In the genomic region with DNA sequence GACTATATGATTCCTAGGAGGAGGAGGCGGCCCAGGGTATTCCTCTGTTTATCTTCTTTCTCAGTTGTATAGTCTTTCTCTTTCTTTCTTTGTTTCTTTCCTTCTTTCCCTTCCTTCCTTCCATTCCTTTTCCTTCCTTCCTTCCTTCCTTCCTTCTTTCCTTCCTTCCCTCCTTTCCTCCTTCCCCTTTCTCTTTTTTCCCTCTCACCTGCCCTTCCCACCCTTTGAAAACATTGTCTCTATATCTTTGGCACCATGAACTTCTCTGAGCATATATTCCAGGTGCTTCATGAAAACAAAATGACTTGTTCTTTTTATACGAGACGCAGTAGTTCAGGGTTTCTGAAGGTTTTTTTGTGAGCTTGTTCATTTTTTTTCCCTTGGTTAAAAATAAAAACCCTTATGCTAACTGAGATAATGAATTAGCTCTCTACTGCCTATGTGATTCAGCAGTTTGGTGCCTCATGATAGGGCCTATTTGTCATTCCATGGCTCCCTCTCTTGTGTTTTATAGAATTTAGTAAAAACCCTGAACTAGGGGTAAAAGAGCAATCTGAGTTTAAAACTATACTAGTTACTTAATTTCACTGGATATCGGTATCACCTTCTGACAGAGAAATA, we compare ENCODE assay signal across 1 cellular context.
TF ChIP-seq lines count a peak whose summit lies in the region.

No MANE protein-coding gene starts in this region.

TF ChIP-seq in K562, 482 proteins besides CTCF, POLR2A, EP300 and RAD21 (continued from another document):
- TF ChIP-seq, protein P1, sequence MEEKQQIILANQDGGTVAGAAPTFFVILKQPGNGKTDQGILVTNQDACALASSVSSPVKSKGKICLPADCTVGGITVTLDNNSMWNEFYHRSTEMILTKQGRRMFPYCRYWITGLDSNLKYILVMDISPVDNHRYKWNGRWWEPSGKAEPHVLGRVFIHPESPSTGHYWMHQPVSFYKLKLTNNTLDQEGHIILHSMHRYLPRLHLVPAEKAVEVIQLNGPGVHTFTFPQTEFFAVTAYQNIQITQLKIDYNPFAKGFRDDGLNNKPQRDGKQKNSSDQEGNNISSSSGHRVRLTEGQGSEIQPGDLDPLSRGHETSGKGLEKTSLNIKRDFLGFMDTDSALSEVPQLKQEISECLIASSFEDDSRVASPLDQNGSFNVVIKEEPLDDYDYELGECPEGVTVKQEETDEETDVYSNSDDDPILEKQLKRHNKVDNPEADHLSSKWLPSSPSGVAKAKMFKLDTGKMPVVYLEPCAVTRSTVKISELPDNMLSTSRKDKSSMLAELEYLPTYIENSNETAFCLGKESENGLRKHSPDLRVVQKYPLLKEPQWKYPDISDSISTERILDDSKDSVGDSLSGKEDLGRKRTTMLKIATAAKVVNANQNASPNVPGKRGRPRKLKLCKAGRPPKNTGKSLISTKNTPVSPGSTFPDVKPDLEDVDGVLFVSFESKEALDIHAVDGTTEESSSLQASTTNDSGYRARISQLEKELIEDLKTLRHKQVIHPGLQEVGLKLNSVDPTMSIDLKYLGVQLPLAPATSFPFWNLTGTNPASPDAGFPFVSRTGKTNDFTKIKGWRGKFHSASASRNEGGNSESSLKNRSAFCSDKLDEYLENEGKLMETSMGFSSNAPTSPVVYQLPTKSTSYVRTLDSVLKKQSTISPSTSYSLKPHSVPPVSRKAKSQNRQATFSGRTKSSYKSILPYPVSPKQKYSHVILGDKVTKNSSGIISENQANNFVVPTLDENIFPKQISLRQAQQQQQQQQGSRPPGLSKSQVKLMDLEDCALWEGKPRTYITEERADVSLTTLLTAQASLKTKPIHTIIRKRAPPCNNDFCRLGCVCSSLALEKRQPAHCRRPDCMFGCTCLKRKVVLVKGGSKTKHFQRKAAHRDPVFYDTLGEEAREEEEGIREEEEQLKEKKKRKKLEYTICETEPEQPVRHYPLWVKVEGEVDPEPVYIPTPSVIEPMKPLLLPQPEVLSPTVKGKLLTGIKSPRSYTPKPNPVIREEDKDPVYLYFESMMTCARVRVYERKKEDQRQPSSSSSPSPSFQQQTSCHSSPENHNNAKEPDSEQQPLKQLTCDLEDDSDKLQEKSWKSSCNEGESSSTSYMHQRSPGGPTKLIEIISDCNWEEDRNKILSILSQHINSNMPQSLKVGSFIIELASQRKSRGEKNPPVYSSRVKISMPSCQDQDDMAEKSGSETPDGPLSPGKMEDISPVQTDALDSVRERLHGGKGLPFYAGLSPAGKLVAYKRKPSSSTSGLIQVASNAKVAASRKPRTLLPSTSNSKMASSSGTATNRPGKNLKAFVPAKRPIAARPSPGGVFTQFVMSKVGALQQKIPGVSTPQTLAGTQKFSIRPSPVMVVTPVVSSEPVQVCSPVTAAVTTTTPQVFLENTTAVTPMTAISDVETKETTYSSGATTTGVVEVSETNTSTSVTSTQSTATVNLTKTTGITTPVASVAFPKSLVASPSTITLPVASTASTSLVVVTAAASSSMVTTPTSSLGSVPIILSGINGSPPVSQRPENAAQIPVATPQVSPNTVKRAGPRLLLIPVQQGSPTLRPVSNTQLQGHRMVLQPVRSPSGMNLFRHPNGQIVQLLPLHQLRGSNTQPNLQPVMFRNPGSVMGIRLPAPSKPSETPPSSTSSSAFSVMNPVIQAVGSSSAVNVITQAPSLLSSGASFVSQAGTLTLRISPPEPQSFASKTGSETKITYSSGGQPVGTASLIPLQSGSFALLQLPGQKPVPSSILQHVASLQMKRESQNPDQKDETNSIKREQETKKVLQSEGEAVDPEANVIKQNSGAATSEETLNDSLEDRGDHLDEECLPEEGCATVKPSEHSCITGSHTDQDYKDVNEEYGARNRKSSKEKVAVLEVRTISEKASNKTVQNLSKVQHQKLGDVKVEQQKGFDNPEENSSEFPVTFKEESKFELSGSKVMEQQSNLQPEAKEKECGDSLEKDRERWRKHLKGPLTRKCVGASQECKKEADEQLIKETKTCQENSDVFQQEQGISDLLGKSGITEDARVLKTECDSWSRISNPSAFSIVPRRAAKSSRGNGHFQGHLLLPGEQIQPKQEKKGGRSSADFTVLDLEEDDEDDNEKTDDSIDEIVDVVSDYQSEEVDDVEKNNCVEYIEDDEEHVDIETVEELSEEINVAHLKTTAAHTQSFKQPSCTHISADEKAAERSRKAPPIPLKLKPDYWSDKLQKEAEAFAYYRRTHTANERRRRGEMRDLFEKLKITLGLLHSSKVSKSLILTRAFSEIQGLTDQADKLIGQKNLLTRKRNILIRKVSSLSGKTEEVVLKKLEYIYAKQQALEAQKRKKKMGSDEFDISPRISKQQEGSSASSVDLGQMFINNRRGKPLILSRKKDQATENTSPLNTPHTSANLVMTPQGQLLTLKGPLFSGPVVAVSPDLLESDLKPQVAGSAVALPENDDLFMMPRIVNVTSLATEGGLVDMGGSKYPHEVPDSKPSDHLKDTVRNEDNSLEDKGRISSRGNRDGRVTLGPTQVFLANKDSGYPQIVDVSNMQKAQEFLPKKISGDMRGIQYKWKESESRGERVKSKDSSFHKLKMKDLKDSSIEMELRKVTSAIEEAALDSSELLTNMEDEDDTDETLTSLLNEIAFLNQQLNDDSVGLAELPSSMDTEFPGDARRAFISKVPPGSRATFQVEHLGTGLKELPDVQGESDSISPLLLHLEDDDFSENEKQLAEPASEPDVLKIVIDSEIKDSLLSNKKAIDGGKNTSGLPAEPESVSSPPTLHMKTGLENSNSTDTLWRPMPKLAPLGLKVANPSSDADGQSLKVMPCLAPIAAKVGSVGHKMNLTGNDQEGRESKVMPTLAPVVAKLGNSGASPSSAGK (IDR thresholded peaks at IDR 0.05) = no peak
- TF ChIP-seq HDAC1 (IDR thresholded peaks at IDR 0.05) (peak in 1 of 2 experiments; percentile 82; a peak in 2 of 4 replicates), FOXK2 (conservative IDR thresholded peaks at IDR 0.05 in 1 of 2, IDR thresholded peaks at IDR 0.05 in 1 of 2; ENCODE audit: low read depth in 2 of 2) (peak; percentile 36 to 69), ZNF140 (CRISPR knock-in tag; IDR thresholded peaks at IDR 0.05) (no peak)
- TF ChIP-seq, protein P2, sequence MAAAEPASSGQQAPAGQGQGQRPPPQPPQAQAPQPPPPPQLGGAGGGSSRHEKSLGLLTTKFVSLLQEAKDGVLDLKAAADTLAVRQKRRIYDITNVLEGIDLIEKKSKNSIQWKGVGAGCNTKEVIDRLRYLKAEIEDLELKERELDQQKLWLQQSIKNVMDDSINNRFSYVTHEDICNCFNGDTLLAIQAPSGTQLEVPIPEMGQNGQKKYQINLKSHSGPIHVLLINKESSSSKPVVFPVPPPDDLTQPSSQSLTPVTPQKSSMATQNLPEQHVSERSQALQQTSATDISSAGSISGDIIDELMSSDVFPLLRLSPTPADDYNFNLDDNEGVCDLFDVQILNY (CRISPR knock-in tag; IDR thresholded peaks at IDR 0.05) = no peak
